In genomic region chr17:35596530-35597233, GRCh38 we compare ENCODE assay signal across 1 cellular context.
TF ChIP-seq lines count a peak whose summit lies in the region.

No MANE protein-coding gene starts in this region.

TF ChIP-seq in HCT116, 20 proteins besides CTCF, POLR2A, EP300 and RAD21:
- TF ChIP-seq EZH2 (IDR thresholded peaks at IDR 0.05) (no peak), YY1 (IDR thresholded peaks at IDR 0.05; ENCODE audit: extremely low read depth, insufficient replicate concordance, low read depth, low read length) (no peak), TCF7L2 (IDR thresholded peaks at IDR 0.05; ENCODE audit: borderline replicate concordance, extremely low read depth, insufficient read depth, insufficient read length) (no peak), ZBTB33 (IDR thresholded peaks at IDR 0.05; ENCODE audit: extremely low read depth, insufficient replicate concordance, low read length) (no peak), CEBPB (IDR thresholded peaks at IDR 0.05; ENCODE audit: low read depth) (no peak), FOSL1 (IDR thresholded peaks at IDR 0.05; ENCODE audit: low read depth) (no peak), REST (IDR thresholded peaks at IDR 0.05; ENCODE audit: low read depth) (no peak), ATF3 (IDR thresholded peaks at IDR 0.05) (no peak), POLR2AphosphoS5 (IDR thresholded peaks at IDR 0.05; ENCODE audit: low read depth, low read length) (no peak), ZNF274 (IDR thresholded peaks at IDR 0.05; ENCODE audit: low read depth, low read length) (no peak)
